Comparison of ENCODE assay signal across 36 cellular contexts in the genomic region with DNA sequence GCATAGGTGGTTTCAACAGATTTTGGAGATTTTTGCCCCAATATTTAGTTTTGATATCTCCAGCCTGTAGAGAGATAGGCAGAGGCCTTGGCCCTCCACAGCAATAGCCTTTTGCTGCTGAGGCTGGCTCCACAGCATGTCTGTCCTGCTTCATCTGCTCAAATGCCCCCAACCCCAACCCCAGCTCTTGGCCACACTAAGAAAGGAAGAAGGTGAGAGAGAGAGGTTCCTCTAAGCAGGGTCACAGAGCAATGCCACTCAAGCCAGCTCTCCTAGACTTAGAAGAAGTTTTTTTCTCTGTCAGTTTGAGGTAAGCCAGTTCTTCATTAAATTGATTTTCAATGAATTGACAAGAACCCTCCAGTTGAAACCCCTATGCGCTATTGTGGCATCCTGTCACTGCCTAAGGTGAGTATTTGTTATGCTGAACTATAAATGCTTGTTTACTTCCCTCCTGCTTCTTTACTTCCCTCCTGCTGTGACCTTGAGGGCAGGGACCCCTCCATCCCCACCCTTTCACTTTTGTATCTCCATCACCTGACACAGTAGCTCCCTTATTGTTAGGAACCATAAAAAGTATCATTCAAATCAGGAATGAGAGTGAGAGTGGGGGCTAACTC.
"Had no signal": no experiment of that assay in that cellular context is flagged by ENCODE, and none has a peak within 500 bp of the region (broad histone marks: within the 10 kb centered on the region; RNA-seq: fewer than 3 reads in every experiment).

No MANE protein-coding gene starts in this region.

- H3K9me3 ChIP-seq: adrenal gland, body of pancreas had no signal

- H3K4me3 Mint-ChIP-seq: activated CD4-positive, alpha-beta memory T cell treated with anti-CD3 and anti-CD28 coated beads, Interleukin-2, amount 10 ng/mL, durations not matched to agents 7 days and 5 days; activated CD4-positive, alpha-beta T cell treated with anti-CD3 and anti-CD28 coated beads for 36 hours; activated CD4-positive, alpha-beta T cell treated with anti-CD3 and anti-CD28 coated beads, Interleukin-2, amount 10 ng/mL, durations not matched to agents 7 days and 5 days; activated CD8-positive, alpha-beta memory T cell treated with anti-CD3 and anti-CD28 coated beads, Interleukin-2, amount 10 ng/mL, durations not matched to agents 7 days and 5 days; activated CD8-positive, alpha-beta T cell treated with anti-CD3 and anti-CD28 coated beads, Interleukin-2, amount 10 ng/mL, durations not matched to agents 7 days and 5 days; activated naive CD4-positive, alpha-beta T cell treated with anti-CD3 and anti-CD28 coated beads for 36 hours; activated naive CD8-positive, alpha-beta T cell treated with anti-CD3 and anti-CD28 coated beads for 36 hours; activated T-cell treated with anti-CD3 and anti-CD28 coated beads, Interleukin-2, amount 50 U/mL, for 24 hours; central memory CD8-positive, alpha-beta T cell; T-helper 1 cell treated with Interleukin-12 subunit alpha and Interleukin-12 subunit beta and Interleukin-4 antibody, amounts not matched to agents 30 μg/mL and 1 μg/mL, for 36 hours; T-helper 2 cell treated with Interferon-gamma antibody and Interleukin-4, amounts not matched to agents 5 μg/mL and 100 μg/mL, for 36 hours had no signal

- H3K27me3 Mint-ChIP-seq: activated CD4-positive, alpha-beta T cell treated with anti-CD3 and anti-CD28 coated beads, Interleukin-2, amount 10 ng/mL, durations not matched to agents 7 days and 5 days had no signal

- H3K27ac ChIP-seq: adrenal gland, body of pancreas, brain microvascular endothelial cell, cardiac muscle cell, VCaP had no signal

- H3K9me3 Mint-ChIP-seq: activated CD4-positive, alpha-beta memory T cell treated with anti-CD3 and anti-CD28 coated beads, Interleukin-2, amount 10 ng/mL, durations not matched to agents 7 days and 5 days; activated CD4-positive, alpha-beta T cell treated with anti-CD3 and anti-CD28 coated beads, Interleukin-2, amount 10 ng/mL, durations not matched to agents 7 days and 5 days; activated naive CD4-positive, alpha-beta T cell treated with anti-CD3 and anti-CD28 coated beads for 36 hours; activated naive CD8-positive, alpha-beta T cell treated with anti-CD3 and anti-CD28 coated beads for 36 hours; activated T-cell treated with anti-CD3 and anti-CD28 coated beads, Interleukin-2, amount 50 U/mL, for 24 hours; activated T-helper 2 cell treated with anti-CD3 and anti-CD28 coated beads, Interferon-gamma antibody, Interleukin-2, Interleukin-4, amounts not matched to agents 10 μg/mL and 5 μg/mL and 100 μg/mL, durations not matched to agents 14 hours and 24 hours and 36 hours; central memory CD8-positive, alpha-beta T cell; T-helper 1 cell treated with Interleukin-12 subunit alpha and Interleukin-12 subunit beta and Interleukin-4 antibody, amounts not matched to agents 30 μg/mL and 1 μg/mL, for 36 hours; T-helper 2 cell treated with Interferon-gamma antibody and Interleukin-4, amounts not matched to agents 5 μg/mL and 100 μg/mL, for 36 hours had no signal

- H3K27me3 ChIP-seq: adrenal gland, body of pancreas, brain microvascular endothelial cell, cardiac muscle cell had no signal

- H3K36me3 Mint-ChIP-seq: activated CD8-positive, alpha-beta memory T cell treated with anti-CD3 and anti-CD28 coated beads, Interleukin-2, amount 10 ng/mL, durations not matched to agents 7 days and 5 days; activated naive CD4-positive, alpha-beta T cell treated with anti-CD3 and anti-CD28 coated beads, Interleukin-2, amount 50 U/mL, for 72 hours; activated naive CD8-positive, alpha-beta T cell treated with anti-CD3 and anti-CD28 coated beads for 36 hours had no signal

- H3K27ac Mint-ChIP-seq: activated CD4-positive, alpha-beta memory T cell treated with anti-CD3 and anti-CD28 coated beads, Interleukin-2, amount 10 ng/mL, durations not matched to agents 7 days and 5 days; activated CD4-positive, alpha-beta T cell treated with anti-CD3 and anti-CD28 coated beads for 36 hours; activated CD8-positive, alpha-beta memory T cell treated with anti-CD3 and anti-CD28 coated beads, Interleukin-2, amount 10 ng/mL, durations not matched to agents 7 days and 5 days; activated CD8-positive, alpha-beta T cell treated with anti-CD3 and anti-CD28 coated beads, Interleukin-2, amount 10 ng/mL, durations not matched to agents 7 days and 5 days; activated naive CD4-positive, alpha-beta T cell treated with anti-CD3 and anti-CD28 coated beads for 36 hours; activated naive CD4-positive, alpha-beta T cell treated with anti-CD3 and anti-CD28 coated beads, Interleukin-2, amount 50 U/mL, for 72 hours; activated naive CD8-positive, alpha-beta T cell treated with anti-CD3 and anti-CD28 coated beads for 36 hours; activated T-cell treated with anti-CD3 and anti-CD28 coated beads, Interleukin-2, amount 50 U/mL, for 24 hours; activated T-helper 2 cell treated with anti-CD3 and anti-CD28 coated beads, Interferon-gamma antibody, Interleukin-2, Interleukin-4, amounts not matched to agents 10 μg/mL and 5 μg/mL and 100 μg/mL, durations not matched to agents 14 hours and 24 hours and 36 hours; T-helper 1 cell treated with Interleukin-12 subunit alpha and Interleukin-12 subunit beta and Interleukin-4 antibody, amounts not matched to agents 30 μg/mL and 1 μg/mL, for 36 hours; T-helper 2 cell treated with Interferon-gamma antibody and Interleukin-4, amounts not matched to agents 5 μg/mL and 100 μg/mL, for 36 hours had no signal

- H3K36me3 ChIP-seq: adrenal gland, brain microvascular endothelial cell, cardiac muscle cell had no signal

- H3K4me1 ChIP-seq: body of pancreas had no signal

- H3K4me1 Mint-ChIP-seq: activated CD4-positive, alpha-beta memory T cell treated with anti-CD3 and anti-CD28 coated beads, Interleukin-2, amount 10 ng/mL, durations not matched to agents 7 days and 5 days; activated CD4-positive, alpha-beta T cell treated with anti-CD3 and anti-CD28 coated beads for 36 hours; activated CD4-positive, alpha-beta T cell treated with anti-CD3 and anti-CD28 coated beads, Interleukin-2, amount 10 ng/mL, durations not matched to agents 7 days and 5 days; activated CD8-positive, alpha-beta memory T cell treated with anti-CD3 and anti-CD28 coated beads, Interleukin-2, amount 10 ng/mL, durations not matched to agents 7 days and 5 days; activated naive CD8-positive, alpha-beta T cell treated with anti-CD3 and anti-CD28 coated beads for 36 hours; central memory CD8-positive, alpha-beta T cell had no signal

- H3K4me3 ChIP-seq: adrenal gland, body of pancreas, cardiac muscle cell had no signal

- DNase-seq: activated CD4-positive, alpha-beta memory T cell treated with anti-CD3 and anti-CD28 coated beads, Interleukin-2, amount 10 ng/mL, durations not matched to agents 7 days and 5 days; activated CD4-positive, alpha-beta T cell treated with anti-CD3 and anti-CD28 coated beads for 1 hour; activated CD4-positive, alpha-beta T cell treated with anti-CD3 and anti-CD28 coated beads for 36 hours; activated CD4-positive, alpha-beta T cell treated with anti-CD3 and anti-CD28 coated beads for 48 hours; activated CD4-positive, alpha-beta T cell treated with anti-CD3 and anti-CD28 coated beads, Interleukin-2, amount 10 ng/mL, durations not matched to agents 7 days and 5 days; activated CD4-positive, alpha-beta T cell treated with anti-CD3 and anti-CD28 coated beads, Interleukin-2, amount 50 U/mL, for 48 hours; activated CD4-positive, CD25-positive, alpha-beta regulatory T cell; activated CD8-positive, alpha-beta memory T cell treated with anti-CD3 and anti-CD28 coated beads for 24 hours; activated CD8-positive, alpha-beta memory T cell treated with anti-CD3 and anti-CD28 coated beads, Interleukin-2, amount 10 ng/mL, durations not matched to agents 7 days and 5 days; activated CD8-positive, alpha-beta memory T cell treated with anti-CD3 and anti-CD28 coated beads, Interleukin-2, amount 50 U/mL, for 48 hours; activated CD8-positive, alpha-beta T cell treated with anti-CD3 and anti-CD28 coated beads, Interleukin-2, amount 10 ng/mL, durations not matched to agents 7 days and 5 days; activated effector memory CD4-positive, alpha-beta T cell treated with Interleukin-2 at 50 U/mL for 16 hours; activated gamma-delta T cell treated with Interleukin-2 at 50 U/mL for 16 hours; activated naive CD4-positive, alpha-beta T cell; activated naive CD4-positive, alpha-beta T cell treated with anti-CD3 and anti-CD28 coated beads for 36 hours; activated naive CD4-positive, alpha-beta T cell treated with anti-CD3 and anti-CD28 coated beads, Interleukin-2, amount 50 U/mL, for 16 hours; activated naive CD8-positive, alpha-beta T cell treated with anti-CD3 and anti-CD28 coated beads for 36 hours; activated T-cell treated with anti-CD3 and anti-CD28 coated beads, Interleukin-2, amount 50 U/mL, for 24 hours; activated T-cell treated with anti-CD3 and anti-CD28 coated beads, Interleukin-2, amount 50 U/mL, for 48 hours; adrenal gland; amniotic stem cell; aorta; body of pancreas; brain microvascular endothelial cell; caudate nucleus; cerebellar nuclear complex; T-helper 1 cell; T-helper 2 cell; T-helper 9 cell had no signal
